ENCODE assay signal across 18 cellular contexts in genomic region chr13:88384542-88384941, GRCh38.
DNase-seq lines count a peak whose midpoint lies in the region; ATAC-seq and TF ChIP-seq lines count a peak whose summit lies in the region.
"Had no signal": no experiment of that assay in that cellular context is flagged by ENCODE, and none has a peak within 500 bp of the region (broad histone marks: within the 10 kb centered on the region; RNA-seq: fewer than 3 reads in every experiment).

No MANE protein-coding gene starts in this region.

- H3K27me3 ChIP-seq in HUES48 (ENCODE audit: control insufficient read depth, insufficient read depth, low read length) (no peaks in the 10 kb centered on the region), iPS-20b (ENCODE audit: insufficient read depth, low read length) (no peaks in the 10 kb centered on the region), heart right ventricle (no peaks in the 10 kb centered on the region)
- H3K27me3 ChIP-seq: BE2C had no signal

- peaks cover 17% of the 10 kb centered on the region for H3K9me3 Mint-ChIP-seq in WTC11

- CTCF ChIA-PET in WTC11 (lab: Charles Lee): no interaction called here

- ATAC-seq in WTC11 (peak; percentile 76), heart right ventricle (no peak), HG03378 (IDR thresholded peaks at IDR 0.05; ENCODE audit: unreplicated experiment) (no peak)

- H3K27ac Mint-ChIP-seq in WTC11: peak overlapping the region; percentile 70
- H3K27ac Mint-ChIP-seq: CD4-positive, CD25-positive, alpha-beta regulatory T cell; CD8-positive, alpha-beta memory T cell had no signal

- H3K9ac ChIP-seq in HUES48 (ENCODE audit: low read depth, low read length): no peak overlapping the region
- no peak overlapping the region for H3K9ac ChIP-seq in iPS-20b (ENCODE audit: low read depth, low read length)
- H3K9ac ChIP-seq: GM23248 had no signal

- H3K9me3 ChIP-seq in HUES48 (ENCODE audit: control insufficient read depth, insufficient read depth, low read length) (no peaks in the 10 kb centered on the region), iPS-20b (ENCODE audit: insufficient read depth, low read depth, low read length) (no peaks in the 10 kb centered on the region), heart right ventricle (peaks cover 0 to 15% (median 0%) of the 10 kb centered on the region in 11 donors)
- H3K9me3 ChIP-seq: BE2C had no signal

- H3K4me3 ChIP-seq in HUES48 (ENCODE audit: low read depth, low read length) (0 out of 2 replicates have a peak overlapping the region, but pooled peaks have one; percentile 18), iPS-20b (ENCODE audit: low read length) (peak overlapping the region; percentile 38; the same call in 1 of the 2 replicates), heart right ventricle (no peak overlapping the region)
- H3K4me3 ChIP-seq: GM23248 had no signal

- H3K4me1 ChIP-seq in HUES48 (ENCODE audit: control insufficient read depth, insufficient read depth, low read length): peaks cover 11% of the 10 kb centered on the region
- H3K4me1 ChIP-seq in iPS-20b (ENCODE audit: insufficient read depth, low read length): peaks cover 15% of the 10 kb centered on the region; the same call in 1 of the 2 replicates
- no peaks in the 10 kb centered on the region for H3K4me1 ChIP-seq in heart right ventricle
- H3K4me1 ChIP-seq: BE2C had no signal

- H3K27me3 Mint-ChIP-seq in WTC11 (ENCODE audit: low read depth): no peaks in the 10 kb centered on the region
- H3K27me3 Mint-ChIP-seq: CD4-positive, CD25-positive, alpha-beta regulatory T cell; CD8-positive, alpha-beta memory T cell had no signal

- no peaks in the 10 kb centered on the region for H3K36me3 ChIP-seq in HUES48 (ENCODE audit: control insufficient read depth, insufficient read depth, low read length)
- no peaks in the 10 kb centered on the region for H3K36me3 ChIP-seq in iPS-20b (ENCODE audit: insufficient read depth, low read depth, low read length)
- no peaks in the 10 kb centered on the region for H3K36me3 ChIP-seq in heart right ventricle
- H3K36me3 ChIP-seq: BE2C had no signal

- peaks cover 2% of the 10 kb centered on the region for H3K36me3 Mint-ChIP-seq in WTC11
- H3K36me3 Mint-ChIP-seq: CD4-positive, CD25-positive, alpha-beta regulatory T cell; CD8-positive, alpha-beta memory T cell had no signal

- peak overlapping the region; percentile 73 for H3K27ac ChIP-seq in HUES48 (ENCODE audit: low read depth, low read length)
- no peak overlapping the region for H3K27ac ChIP-seq in iPS-20b (ENCODE audit: low read length)
- no peak overlapping the region for H3K27ac ChIP-seq in heart right ventricle
- H3K27ac ChIP-seq: GM23248 had no signal

- no peak for DNase-seq in WTC11 (ENCODE audit: low spot score)
- no peak for DNase-seq in GM03348 (ENCODE audit: low spot score)
- DNase-seq in heart right ventricle: no peak
- DNase-seq: ACHN; BE2C; C1 segment of cervical spinal cord; CD4-positive, CD25-positive, alpha-beta regulatory T cell; CD8-positive, alpha-beta memory T cell; COR-L47; DMS 273 treated with DMSO at 0.1 percent for 48 hours; DMS53; DND-41; EL; GM23248; H7 had no signal

- POLR2A ChIA-PET in WTC11 (lab: Charles Lee): no interaction called here

- TF ChIP-seq CTCF in WTC11 (IDR thresholded peaks at IDR 0.05) (no peak), heart right ventricle (IDR thresholded peaks at IDR 0.05) (no peak)

- intact Hi-C loops in heart right ventricle (cut with DNase I): no loop called here

- H3K4me3 Mint-ChIP-seq in WTC11: 0 out of 2 replicates have a peak overlapping the region, but pooled peaks have one; percentile 6
- H3K4me3 Mint-ChIP-seq: CD8-positive, alpha-beta memory T cell had no signal

- peaks cover 28% of the 10 kb centered on the region for H3K4me1 Mint-ChIP-seq in WTC11
- H3K4me1 Mint-ChIP-seq: CD4-positive, CD25-positive, alpha-beta regulatory T cell; CD8-positive, alpha-beta memory T cell had no signal

TF ChIP-seq in WTC11, 78 proteins besides CTCF, POLR2A, EP300 and RAD21:
- no peak for TF ChIP-seq E2F5 (CRISPR knock-in tag; IDR thresholded peaks at IDR 0.05)
- no peak for TF ChIP-seq EMX1 (CRISPR knock-in tag; IDR thresholded peaks at IDR 0.05)
- no peak for TF ChIP-seq PREB (CRISPR knock-in tag; IDR thresholded peaks at IDR 0.05; ENCODE audit: borderline replicate concordance)
- no peak for TF ChIP-seq TEAD4 (CRISPR knock-in tag; IDR thresholded peaks at IDR 0.05)
- no peak for TF ChIP-seq RORB (CRISPR knock-in tag; IDR thresholded peaks at IDR 0.05)
- TF ChIP-seq RELA (CRISPR knock-in tag; IDR thresholded peaks at IDR 0.05; ENCODE audit: borderline replicate concordance): no peak
- no peak for TF ChIP-seq CBFB (CRISPR knock-in tag; IDR thresholded peaks at IDR 0.05; ENCODE audit: low read depth)
- TF ChIP-seq ERG (CRISPR knock-in tag; IDR thresholded peaks at IDR 0.05): no peak

Comparison
In these comparisons a context has a peak if more than half of its experiments do, and no peak if none do; other contexts are left out.
1. H3K4me3 ChIP-seq: peak in HUES48 (single experiment) and iPS-20b (single experiment); none in heart right ventricle (0 of 10).